In genomic region chr14:68279777-68280233, GRCh38 we compare ENCODE assay signal across 1 cellular context.
TF ChIP-seq lines count a peak whose summit lies in the region.

No MANE protein-coding gene starts in this region.

TF ChIP-seq in GM23338, 12 proteins besides CTCF, POLR2A, EP300 and RAD21 (continued from another document):
- TF ChIP-seq ZNF462 (CRISPR knock-in tag; IDR thresholded peaks at IDR 0.05) (no peak), STAT1 (IDR thresholded peaks at IDR 0.05; ENCODE audit: unreplicated experiment) (no peak), CREB1 (CRISPR knock-in tag; IDR thresholded peaks at IDR 0.05; ENCODE audit: low read depth) (no peak)
